1 cellular context compared by ENCODE assay signal in the genomic region with DNA sequence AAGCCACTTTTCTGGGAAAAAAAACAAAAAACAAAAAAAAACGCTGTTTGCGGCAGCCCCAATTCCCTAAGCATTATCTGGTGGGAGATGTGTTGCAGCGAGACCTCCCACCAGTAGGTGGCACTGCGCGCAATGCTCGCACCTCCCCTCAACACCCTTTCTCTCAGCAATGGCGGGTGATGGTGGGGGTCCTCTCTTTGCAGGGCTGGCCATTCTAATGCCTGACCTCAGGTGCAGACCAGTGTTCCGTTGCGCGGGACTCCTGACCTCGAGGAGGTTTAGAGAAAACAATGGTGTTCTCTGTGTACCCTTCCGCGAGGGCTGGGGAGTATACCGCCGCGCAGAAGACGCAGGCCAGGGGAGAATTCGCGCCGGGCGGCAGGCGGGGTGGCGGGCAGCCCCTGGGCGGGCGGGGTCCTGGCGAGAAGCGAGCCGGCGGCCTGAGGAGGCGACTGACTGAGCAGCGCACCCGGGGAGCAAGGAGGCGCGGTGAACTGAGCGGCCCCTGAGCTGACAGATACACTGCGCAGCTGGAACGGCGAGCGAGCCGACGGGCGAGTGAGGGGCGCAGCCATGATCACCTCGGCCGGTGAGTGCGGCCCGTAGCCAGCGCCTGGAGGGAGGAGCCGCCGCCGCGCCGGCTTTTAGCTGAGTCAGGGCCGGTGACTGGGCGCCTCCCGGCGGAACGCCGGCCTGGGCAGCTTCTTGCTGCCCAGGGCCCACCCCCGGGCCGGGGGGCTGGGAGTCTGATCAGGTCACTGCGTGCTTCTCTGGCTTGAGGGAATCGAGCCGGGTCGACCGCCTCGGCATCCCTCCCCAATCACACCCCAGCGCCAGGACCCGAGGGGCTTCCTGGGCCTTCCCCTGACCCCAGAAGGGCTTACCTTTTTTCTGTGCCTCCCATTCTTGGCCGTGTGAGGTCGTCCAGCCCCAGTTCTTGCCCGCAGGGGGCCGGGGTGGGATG.
TF ChIP-seq lines count a peak whose summit lies in the region.

TSS of gene PSMD1 (plus strand) at position 415 of the 964 bp plus-strand sequence. CDS start at position 574, 159 bp downstream.

TF ChIP-seq in K562, 482 proteins besides CTCF, POLR2A, EP300 and RAD21 (continued from another document and continues in another):
- TF ChIP-seq AFF1 (IDR thresholded peaks at IDR 0.05; ENCODE audit: low read depth in 1 of 2, partially characterized antibody in 2 of 2) (no peak), PPARD (CRISPR knock-in tag; IDR thresholded peaks at IDR 0.05) (no peak), C11orf30 (IDR thresholded peaks at IDR 0.05; ENCODE audit: low read depth) (peak; percentile 96), CUX1 (CRISPR knock-in tag; IDR thresholded peaks at IDR 0.05) (no peak), ZC3H8 (IDR thresholded peaks at IDR 0.05) (no peak), ZNF121 (CRISPR knock-in tag; conservative IDR thresholded peaks at IDR 0.05) (no peak), CREB5 (CRISPR knock-in tag; IDR thresholded peaks at IDR 0.05) (no peak), BRF1 (IDR thresholded peaks at IDR 0.05; ENCODE audit: borderline replicate concordance, extremely low read depth, insufficient read length) (no peak), PCBP2 (IDR thresholded peaks at IDR 0.05; ENCODE audit: low read depth, low read length, poor library complexity, severe bottlenecking) (no peak), MCM7 (IDR thresholded peaks at IDR 0.05) (no peak), ZNF41 (CRISPR knock-in tag; conservative IDR thresholded peaks at IDR 0.05) (no peak), PHF20 (IDR thresholded peaks at IDR 0.05; ENCODE audit: partially characterized antibody) (peak; percentile 42), NCOA1 (IDR thresholded peaks at IDR 0.05; ENCODE audit: low read depth) (no peak), ZNF436 (CRISPR knock-in tag; IDR thresholded peaks at IDR 0.05) (no peak), U2AF1 (optimal IDR thresholded peaks at IDR 0.05; ENCODE audit: low read depth, low read length) (no peak), TGIF2 (CRISPR knock-in tag; IDR thresholded peaks at IDR 0.05) (no peak), RBBP5 (IDR thresholded peaks at IDR 0.05; ENCODE audit: borderline replicate concordance, insufficient read depth, low read length, poor library complexity, severe bottlenecking) (peak; percentile 96), MAFG (tag; conservative IDR thresholded peaks at IDR 0.05) (peak; percentile 74), ATF7 (IDR thresholded peaks at IDR 0.05) (0 out of 2 replicates have a peak, but pooled peaks have one; percentile 32), REST (CRISPR knock-in tag; IDR thresholded peaks at IDR 0.05; ENCODE audit: low read depth) (no peak), PTTG1 (tag; IDR thresholded peaks at IDR 0.05; ENCODE audit: low read depth) (no peak), HCFC1 (IDR thresholded peaks at IDR 0.05; ENCODE audit: low read depth, low read length) (peak; percentile 76), GABPA (tag; conservative IDR thresholded peaks at IDR 0.05; ENCODE audit: low read depth) (no peak), RB1 (IDR thresholded peaks at IDR 0.05; ENCODE audit: low read depth) (peak; percentile 63)
- TF ChIP-seq, protein P1, sequence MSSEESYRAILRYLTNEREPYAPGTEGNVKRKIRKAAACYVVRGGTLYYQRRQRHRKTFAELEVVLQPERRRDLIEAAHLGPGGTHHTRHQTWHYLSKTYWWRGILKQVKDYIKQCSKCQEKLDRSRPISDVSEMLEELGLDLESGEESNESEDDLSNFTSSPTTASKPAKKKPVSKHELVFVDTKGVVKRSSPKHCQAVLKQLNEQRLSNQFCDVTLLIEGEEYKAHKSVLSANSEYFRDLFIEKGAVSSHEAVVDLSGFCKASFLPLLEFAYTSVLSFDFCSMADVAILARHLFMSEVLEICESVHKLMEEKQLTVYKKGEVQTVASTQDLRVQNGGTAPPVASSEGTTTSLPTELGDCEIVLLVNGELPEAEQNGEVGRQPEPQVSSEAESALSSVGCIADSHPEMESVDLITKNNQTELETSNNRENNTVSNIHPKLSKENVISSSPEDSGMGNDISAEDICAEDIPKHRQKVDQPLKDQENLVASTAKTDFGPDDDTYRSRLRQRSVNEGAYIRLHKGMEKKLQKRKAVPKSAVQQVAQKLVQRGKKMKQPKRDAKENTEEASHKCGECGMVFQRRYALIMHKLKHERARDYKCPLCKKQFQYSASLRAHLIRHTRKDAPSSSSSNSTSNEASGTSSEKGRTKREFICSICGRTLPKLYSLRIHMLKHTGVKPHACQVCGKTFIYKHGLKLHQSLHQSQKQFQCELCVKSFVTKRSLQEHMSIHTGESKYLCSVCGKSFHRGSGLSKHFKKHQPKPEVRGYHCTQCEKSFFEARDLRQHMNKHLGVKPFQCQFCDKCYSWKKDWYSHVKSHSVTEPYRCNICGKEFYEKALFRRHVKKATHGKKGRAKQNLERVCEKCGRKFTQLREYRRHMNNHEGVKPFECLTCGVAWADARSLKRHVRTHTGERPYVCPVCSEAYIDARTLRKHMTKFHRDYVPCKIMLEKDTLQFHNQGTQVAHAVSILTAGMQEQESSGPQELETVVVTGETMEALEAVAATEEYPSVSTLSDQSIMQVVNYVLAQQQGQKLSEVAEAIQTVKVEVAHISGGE (CRISPR knock-in tag; IDR thresholded peaks at IDR 0.05): peak in 1 of 3 experiments; percentile 46; a peak in 1 of 6 replicates
- TF ChIP-seq, protein P2, sequence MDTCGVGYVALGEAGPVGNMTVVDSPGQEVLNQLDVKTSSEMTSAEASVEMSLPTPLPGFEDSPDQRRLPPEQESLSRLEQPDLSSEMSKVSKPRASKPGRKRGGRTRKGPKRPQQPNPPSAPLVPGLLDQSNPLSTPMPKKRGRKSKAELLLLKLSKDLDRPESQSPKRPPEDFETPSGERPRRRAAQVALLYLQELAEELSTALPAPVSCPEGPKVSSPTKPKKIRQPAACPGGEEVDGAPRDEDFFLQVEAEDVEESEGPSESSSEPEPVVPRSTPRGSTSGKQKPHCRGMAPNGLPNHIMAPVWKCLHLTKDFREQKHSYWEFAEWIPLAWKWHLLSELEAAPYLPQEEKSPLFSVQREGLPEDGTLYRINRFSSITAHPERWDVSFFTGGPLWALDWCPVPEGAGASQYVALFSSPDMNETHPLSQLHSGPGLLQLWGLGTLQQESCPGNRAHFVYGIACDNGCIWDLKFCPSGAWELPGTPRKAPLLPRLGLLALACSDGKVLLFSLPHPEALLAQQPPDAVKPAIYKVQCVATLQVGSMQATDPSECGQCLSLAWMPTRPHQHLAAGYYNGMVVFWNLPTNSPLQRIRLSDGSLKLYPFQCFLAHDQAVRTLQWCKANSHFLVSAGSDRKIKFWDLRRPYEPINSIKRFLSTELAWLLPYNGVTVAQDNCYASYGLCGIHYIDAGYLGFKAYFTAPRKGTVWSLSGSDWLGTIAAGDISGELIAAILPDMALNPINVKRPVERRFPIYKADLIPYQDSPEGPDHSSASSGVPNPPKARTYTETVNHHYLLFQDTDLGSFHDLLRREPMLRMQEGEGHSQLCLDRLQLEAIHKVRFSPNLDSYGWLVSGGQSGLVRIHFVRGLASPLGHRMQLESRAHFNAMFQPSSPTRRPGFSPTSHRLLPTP (IDR thresholded peaks at IDR 0.05; ENCODE audit: borderline replicate concordance, extremely low read depth, insufficient read length): no peak
- TF ChIP-seq, protein P3, sequence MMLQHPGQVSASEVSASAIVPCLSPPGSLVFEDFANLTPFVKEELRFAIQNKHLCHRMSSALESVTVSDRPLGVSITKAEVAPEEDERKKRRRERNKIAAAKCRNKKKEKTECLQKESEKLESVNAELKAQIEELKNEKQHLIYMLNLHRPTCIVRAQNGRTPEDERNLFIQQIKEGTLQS (IDR thresholded peaks at IDR 0.05): no peak
- TF ChIP-seq, protein P3 (CRISPR knock-in tag; conservative IDR thresholded peaks at IDR 0.05): no peak
